In genomic region chrX:43703211-43703791, GRCh38 we compare ENCODE assay signal across 11 cellular contexts. TPM values are rescaled to one million over a fixed set of nuclear protein-coding genes. Genes with fewer than 3 reads are reported as not detected.
DNase-seq lines count a peak whose midpoint lies in the region; ATAC-seq, FAIRE-seq and TF ChIP-seq lines count a peak whose summit lies in the region.
"Had no signal": no experiment of that assay in that cellular context is flagged by ENCODE, and none has a peak within 500 bp of the region (broad histone marks: within the 10 kb centered on the region; RNA-seq: fewer than 3 reads in every experiment).

No MANE protein-coding gene starts in this region.

- peaks cover 9% of the 10 kb centered on the region for H3K4me1 ChIP-seq in astrocyte (ENCODE audit: insufficient read depth, low read length)
- H3K4me1 ChIP-seq in heart right ventricle: peaks cover 0 to 52% (median 29%) of the 10 kb centered on the region in 9 donors
- no peaks in the 10 kb centered on the region for H3K4me1 ChIP-seq in CD4-positive, alpha-beta memory T cell (ENCODE audit: insufficient read depth, low read length)

- no peaks in the 10 kb centered on the region for H3K36me3 ChIP-seq in astrocyte (ENCODE audit: insufficient read depth, low read length)
- no peaks in the 10 kb centered on the region for H3K36me3 ChIP-seq in heart right ventricle
- H3K36me3 ChIP-seq in CD4-positive, alpha-beta memory T cell (ENCODE audit: insufficient read depth, low read length): no peaks in the 10 kb centered on the region

- no peak overlapping the region for H2AFZ ChIP-seq in astrocyte (ENCODE audit: low read depth, low read length)

- peak; percentile 93 for FAIRE-seq in astrocyte (lab: Jason Lieb, UNC)

- no peak overlapping the region for H3K9ac ChIP-seq in astrocyte (ENCODE audit: low read length)

- no peak overlapping the region for H3K27ac ChIP-seq in astrocyte (ENCODE audit: low read depth, low read length)
- H3K27ac ChIP-seq in heart right ventricle: peak overlapping the region; percentile 12 to 85 (median 71)
- H3K27ac ChIP-seq in CD4-positive, alpha-beta memory T cell (ENCODE audit: low read depth, low read length): no peak overlapping the region
- H3K27ac ChIP-seq: RWPE1 had no signal

- DNase-seq in EL (peak; percentile 78), astrocyte (ENCODE audit: low read depth) (peak; percentile 58), heart right ventricle (no peak), pulmonary artery endothelial cell (ENCODE audit: low read depth, low spot score) (peak; percentile 83), NCI-H1048 (lab: John Stamatoyannopoulos, UW) (no peak), NCI-H2196 (lab: John Stamatoyannopoulos, UW; ENCODE audit: unreplicated experiment) (no peak)
- no peak for DNase-seq in CD4-positive, alpha-beta memory T cell
- DNase-seq: activated CD4-positive, alpha-beta memory T cell treated with anti-CD3 and anti-CD28 coated beads, Interleukin-2, amount 10 ng/mL, durations not matched to agents 7 days and 5 days; naive thymus-derived CD8-positive, alpha-beta T cell had no signal

- ATAC-seq in heart right ventricle: peak; percentile 39 to 72 (median 56)
- no peak for ATAC-seq in HG03280 (IDR thresholded peaks at IDR 0.05; ENCODE audit: unreplicated experiment)
- ATAC-seq: naive thymus-derived CD8-positive, alpha-beta T cell had no signal

- H3K27me3 ChIP-seq in astrocyte (ENCODE audit: insufficient read depth, low read length) (no peaks in the 10 kb centered on the region), heart right ventricle (peaks cover 0 to 62% (median 0%) of the 10 kb centered on the region in 7 donors)
- H3K27me3 ChIP-seq in CD4-positive, alpha-beta memory T cell (ENCODE audit: insufficient read depth, low read length): no peaks in the 10 kb centered on the region

- no peaks in the 10 kb centered on the region for H3K9me3 ChIP-seq in astrocyte (ENCODE audit: insufficient read depth, low read depth, low read length)
- H3K9me3 ChIP-seq in heart right ventricle: no peaks in the 10 kb centered on the region
- no peaks in the 10 kb centered on the region for H3K9me3 ChIP-seq in CD4-positive, alpha-beta memory T cell (ENCODE audit: control insufficient read depth in 1 of 2, low read length in 2 of 2)

- no peak overlapping the region for H3K4me3 Mint-ChIP-seq in astrocyte (ENCODE audit: unreplicated experiment)
- H3K4me3 Mint-ChIP-seq in CD4-positive, alpha-beta memory T cell: no peak overlapping the region
- H3K4me3 Mint-ChIP-seq: activated CD4-positive, alpha-beta memory T cell treated with anti-CD3 and anti-CD28 coated beads, Interleukin-2, amount 10 ng/mL, durations not matched to agents 7 days and 5 days; naive thymus-derived CD8-positive, alpha-beta T cell had no signal

- CTCF ChIA-PET in CD4-positive, alpha-beta memory T cell (lab: Charles Lee; ENCODE audit: partially characterized antibody): no interaction called here

- H3K4me1 Mint-ChIP-seq in astrocyte (ENCODE audit: low read depth, unreplicated experiment): peaks cover 15% of the 10 kb centered on the region
- no peaks in the 10 kb centered on the region for H3K4me1 Mint-ChIP-seq in CD4-positive, alpha-beta memory T cell
- H3K4me1 Mint-ChIP-seq: activated CD4-positive, alpha-beta memory T cell treated with anti-CD3 and anti-CD28 coated beads, Interleukin-2, amount 10 ng/mL, durations not matched to agents 7 days and 5 days; naive thymus-derived CD8-positive, alpha-beta T cell had no signal

- WGBS in heart right ventricle, 2 donors: 6 to 7% methylated on average over 4 of the region's 4 CpGs

- H3K36me3 Mint-ChIP-seq in astrocyte (ENCODE audit: low read depth, unreplicated experiment): no peaks in the 10 kb centered on the region
- H3K36me3 Mint-ChIP-seq in CD4-positive, alpha-beta memory T cell: no peaks in the 10 kb centered on the region
- H3K36me3 Mint-ChIP-seq: naive thymus-derived CD8-positive, alpha-beta T cell had no signal

- TF ChIP-seq CTCF in astrocyte (IDR thresholded peaks at IDR 0.05; ENCODE audit: insufficient read depth, low read depth, low read length) (no peak), heart right ventricle (IDR thresholded peaks at IDR 0.05) (no peak)

- H3K27me3 Mint-ChIP-seq in astrocyte (ENCODE audit: low read depth, unreplicated experiment): no peaks in the 10 kb centered on the region
- peaks cover 0 to 6% of the 10 kb centered on the region in 2 donors for H3K27me3 Mint-ChIP-seq in CD4-positive, alpha-beta memory T cell

- peak overlapping the region; percentile 50 for H3K4me2 ChIP-seq in astrocyte (ENCODE audit: low read length)

- H3K79me2 ChIP-seq in astrocyte (ENCODE audit: insufficient read depth, low read length): no peaks in the 10 kb centered on the region

- peak overlapping the region; percentile 67 for H3K27ac Mint-ChIP-seq in astrocyte (ENCODE audit: unreplicated experiment)
- H3K27ac Mint-ChIP-seq in CD4-positive, alpha-beta memory T cell: no peak overlapping the region
- H3K27ac Mint-ChIP-seq: activated CD4-positive, alpha-beta memory T cell treated with anti-CD3 and anti-CD28 coated beads, Interleukin-2, amount 10 ng/mL, durations not matched to agents 7 days and 5 days; naive thymus-derived CD8-positive, alpha-beta T cell had no signal

- no peaks in the 10 kb centered on the region for H3K9me3 Mint-ChIP-seq in astrocyte (ENCODE audit: unreplicated experiment)
- no peaks in the 10 kb centered on the region for H3K9me3 Mint-ChIP-seq in CD4-positive, alpha-beta memory T cell
- H3K9me3 Mint-ChIP-seq: activated CD4-positive, alpha-beta memory T cell treated with anti-CD3 and anti-CD28 coated beads, Interleukin-2, amount 10 ng/mL, durations not matched to agents 7 days and 5 days; naive thymus-derived CD8-positive, alpha-beta T cell had no signal

- intact Hi-C loops in heart right ventricle (cut with DNase I): loop anchor here in 4 of 10 donors (5.0 to 10.0 kb wide), 2 partner anchors 46 to 48 kb away; partner anchors contain the start of gene MAOA (in 4 of the 4)
- intact Hi-C loops in CD4-positive, alpha-beta memory T cell (cut with micrococcal nuclease): no loop called here

- no peaks in the 10 kb centered on the region for H4K20me1 ChIP-seq in astrocyte (ENCODE audit: insufficient read depth, low read length)

- H3K4me3 ChIP-seq in astrocyte (ENCODE audit: insufficient read depth, low read depth, low read length) (no peak overlapping the region), heart right ventricle (no peak overlapping the region)
- no peak overlapping the region for H3K4me3 ChIP-seq in CD4-positive, alpha-beta memory T cell (ENCODE audit: low read length in 2 of 2)

- POLR2A ChIA-PET in CD4-positive, alpha-beta memory T cell (lab: Charles Lee; ENCODE audit: partially characterized antibody): no interaction called here

RNA-seq across cellular contexts. Expression of gene MAOA, which starts 47.2 kb away (rescaled TPM):
- total RNA-seq in astrocyte (1.8 and 2.5 TPM in 2 replicates), heart right ventricle (100 to 1,000 TPM in 6 of 10 donors, 10 to 100 TPM in 4; 52.6 to 152 (median 106) TPM), pulmonary artery endothelial cell (74.2 and 120 TPM in 2 replicates)
- polyA plus RNA-seq in heart right ventricle: 10 to 100 TPM; 25.7 to 61.4 TPM
- under 1 TPM in 1 of 2 experiments, not detected in 1; 0.09 TPM for total RNA-seq in CD4-positive, alpha-beta memory T cell
- 1 to 10 TPM in 1 of 2 donors, not detected in 1; 6.2 TPM for polyA plus RNA-seq in CD4-positive, alpha-beta memory T cell

Comparison
In these comparisons a context has a peak if more than half of its experiments do, and no peak if none do; other contexts are left out.
1. DNase-seq: peak in EL (single experiment), astrocyte (single experiment) and pulmonary artery endothelial cell (single experiment); none in heart right ventricle (0 of 2), CD4-positive, alpha-beta memory T cell (0 of 5), NCI-H1048 (single experiment) and NCI-H2196 (single experiment).
2. H3K27ac ChIP-seq: peak in heart right ventricle (10 of 10); none in astrocyte (single experiment) and CD4-positive, alpha-beta memory T cell (single experiment).
3. RNA of gene MAOA, which starts 47.2 kb away (total RNA-seq): 52.6 to 152 TPM in heart right ventricle and 74.2 to 120 TPM in pulmonary artery endothelial cell; 1.8 to 2.5 TPM in astrocyte and 0.09 TPM in CD4-positive, alpha-beta memory T cell; every median in the first group is over 10 times any median in the second.